ENCODE assay signal across 1 cellular context in the genomic region with DNA sequence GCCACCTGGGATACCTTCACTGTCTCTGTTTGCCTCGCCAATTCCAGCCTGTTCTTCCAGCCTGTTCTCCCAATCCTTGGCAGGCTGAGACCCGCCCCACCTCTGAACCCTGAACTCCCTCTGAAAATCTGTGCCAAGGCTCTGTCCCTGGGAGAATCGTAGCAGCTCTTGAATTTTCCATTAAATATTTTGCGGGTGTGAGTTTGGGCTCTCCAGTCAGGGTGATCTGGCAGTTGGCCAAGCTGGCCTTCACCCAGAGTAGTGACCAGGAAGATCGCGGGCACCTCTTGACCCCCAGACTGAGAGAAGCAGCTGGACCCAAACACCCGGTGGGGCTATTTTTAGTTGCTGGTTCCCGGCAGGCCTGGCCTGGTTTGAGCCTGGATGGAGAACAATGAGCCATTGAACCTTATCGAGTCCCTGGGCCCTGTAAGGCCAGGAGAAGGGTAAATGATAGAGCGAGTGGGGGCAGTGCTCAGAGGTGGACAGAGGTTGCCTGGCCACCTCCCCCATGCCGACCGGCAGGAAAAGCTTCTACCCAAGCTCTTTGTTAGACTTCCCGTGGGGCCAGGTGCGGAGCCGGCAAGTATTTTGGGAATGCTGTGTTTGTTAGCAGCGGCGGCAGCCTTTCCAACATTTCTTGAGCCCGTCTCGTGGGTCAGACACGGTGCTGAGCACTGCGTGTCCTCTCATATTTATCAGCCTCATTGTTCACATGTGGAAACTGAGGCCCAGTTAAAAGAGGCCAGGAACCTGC.
TF ChIP-seq lines count a peak whose summit lies in the region.

No MANE protein-coding gene starts in this region.

TF ChIP-seq in HepG2, 621 proteins besides CTCF, POLR2A, EP300 and RAD21 (continued from another document):
- TF ChIP-seq, protein P1, sequence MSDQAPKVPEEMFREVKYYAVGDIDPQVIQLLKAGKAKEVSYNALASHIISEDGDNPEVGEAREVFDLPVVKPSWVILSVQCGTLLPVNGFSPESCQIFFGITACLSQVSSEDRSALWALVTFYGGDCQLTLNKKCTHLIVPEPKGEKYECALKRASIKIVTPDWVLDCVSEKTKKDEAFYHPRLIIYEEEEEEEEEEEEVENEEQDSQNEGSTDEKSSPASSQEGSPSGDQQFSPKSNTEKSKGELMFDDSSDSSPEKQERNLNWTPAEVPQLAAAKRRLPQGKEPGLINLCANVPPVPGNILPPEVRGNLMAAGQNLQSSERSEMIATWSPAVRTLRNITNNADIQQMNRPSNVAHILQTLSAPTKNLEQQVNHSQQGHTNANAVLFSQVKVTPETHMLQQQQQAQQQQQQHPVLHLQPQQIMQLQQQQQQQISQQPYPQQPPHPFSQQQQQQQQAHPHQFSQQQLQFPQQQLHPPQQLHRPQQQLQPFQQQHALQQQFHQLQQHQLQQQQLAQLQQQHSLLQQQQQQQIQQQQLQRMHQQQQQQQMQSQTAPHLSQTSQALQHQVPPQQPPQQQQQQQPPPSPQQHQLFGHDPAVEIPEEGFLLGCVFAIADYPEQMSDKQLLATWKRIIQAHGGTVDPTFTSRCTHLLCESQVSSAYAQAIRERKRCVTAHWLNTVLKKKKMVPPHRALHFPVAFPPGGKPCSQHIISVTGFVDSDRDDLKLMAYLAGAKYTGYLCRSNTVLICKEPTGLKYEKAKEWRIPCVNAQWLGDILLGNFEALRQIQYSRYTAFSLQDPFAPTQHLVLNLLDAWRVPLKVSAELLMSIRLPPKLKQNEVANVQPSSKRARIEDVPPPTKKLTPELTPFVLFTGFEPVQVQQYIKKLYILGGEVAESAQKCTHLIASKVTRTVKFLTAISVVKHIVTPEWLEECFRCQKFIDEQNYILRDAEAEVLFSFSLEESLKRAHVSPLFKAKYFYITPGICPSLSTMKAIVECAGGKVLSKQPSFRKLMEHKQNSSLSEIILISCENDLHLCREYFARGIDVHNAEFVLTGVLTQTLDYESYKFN (CRISPR knock-in tag; conservative IDR thresholded peaks at IDR 0.05): peak; percentile 93
- TF ChIP-seq, protein P2, sequence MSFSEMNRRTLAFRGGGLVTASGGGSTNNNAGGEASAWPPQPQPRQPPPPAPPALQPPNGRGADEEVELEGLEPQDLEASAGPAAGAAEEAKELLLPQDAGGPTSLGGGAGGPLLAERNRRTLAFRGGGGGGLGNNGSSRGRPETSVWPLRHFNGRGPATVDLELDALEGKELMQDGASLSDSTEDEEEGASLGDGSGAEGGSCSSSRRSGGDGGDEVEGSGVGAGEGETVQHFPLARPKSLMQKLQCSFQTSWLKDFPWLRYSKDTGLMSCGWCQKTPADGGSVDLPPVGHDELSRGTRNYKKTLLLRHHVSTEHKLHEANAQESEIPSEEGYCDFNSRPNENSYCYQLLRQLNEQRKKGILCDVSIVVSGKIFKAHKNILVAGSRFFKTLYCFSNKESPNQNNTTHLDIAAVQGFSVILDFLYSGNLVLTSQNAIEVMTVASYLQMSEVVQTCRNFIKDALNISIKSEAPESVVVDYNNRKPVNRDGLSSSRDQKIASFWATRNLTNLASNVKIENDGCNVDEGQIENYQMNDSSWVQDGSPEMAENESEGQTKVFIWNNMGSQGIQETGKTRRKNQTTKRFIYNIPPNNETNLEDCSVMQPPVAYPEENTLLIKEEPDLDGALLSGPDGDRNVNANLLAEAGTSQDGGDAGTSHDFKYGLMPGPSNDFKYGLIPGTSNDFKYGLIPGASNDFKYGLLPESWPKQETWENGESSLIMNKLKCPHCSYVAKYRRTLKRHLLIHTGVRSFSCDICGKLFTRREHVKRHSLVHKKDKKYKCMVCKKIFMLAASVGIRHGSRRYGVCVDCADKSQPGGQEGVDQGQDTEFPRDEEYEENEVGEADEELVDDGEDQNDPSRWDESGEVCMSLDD (CRISPR knock-in tag; IDR thresholded peaks at IDR 0.05; ENCODE audit: borderline replicate concordance): peak; percentile 51; the same call in 1 of the 2 replicates
- TF ChIP-seq HDAC2 (CRISPR knock-in tag; IDR thresholded peaks at IDR 0.05) (peak; percentile 85), ASH2L (IDR thresholded peaks at IDR 0.05; ENCODE audit: insufficient read length, low read depth, low read length) (peak; percentile 72), ZNF136 (CRISPR knock-in tag; IDR thresholded peaks at IDR 0.05; ENCODE audit: low read depth) (no peak; the same call in 1 of the 2 replicates), ZNF543 (CRISPR knock-in tag; IDR thresholded peaks at IDR 0.05) (peak; percentile 71; the same call in 1 of the 2 replicates), KDM2A (CRISPR knock-in tag; IDR thresholded peaks at IDR 0.05; ENCODE audit: borderline replicate concordance, low read depth) (peak; percentile 65), ISL2 (CRISPR knock-in tag; IDR thresholded peaks at IDR 0.05) (peak; percentile 82), MIXL1 (CRISPR knock-in tag; IDR thresholded peaks at IDR 0.05) (peak; percentile 37; the same call in 1 of the 2 replicates), ERF (CRISPR knock-in tag; IDR thresholded peaks at IDR 0.05) (peak; percentile 85; the same call in 1 of the 2 replicates), ZNF737 (CRISPR knock-in tag; IDR thresholded peaks at IDR 0.05; ENCODE audit: borderline replicate concordance) (no peak), TRIM24 (CRISPR knock-in tag; IDR thresholded peaks at IDR 0.05) (no peak), SMC3 (IDR thresholded peaks at IDR 0.05; ENCODE audit: low read length) (no peak)
- TF ChIP-seq, protein P3, sequence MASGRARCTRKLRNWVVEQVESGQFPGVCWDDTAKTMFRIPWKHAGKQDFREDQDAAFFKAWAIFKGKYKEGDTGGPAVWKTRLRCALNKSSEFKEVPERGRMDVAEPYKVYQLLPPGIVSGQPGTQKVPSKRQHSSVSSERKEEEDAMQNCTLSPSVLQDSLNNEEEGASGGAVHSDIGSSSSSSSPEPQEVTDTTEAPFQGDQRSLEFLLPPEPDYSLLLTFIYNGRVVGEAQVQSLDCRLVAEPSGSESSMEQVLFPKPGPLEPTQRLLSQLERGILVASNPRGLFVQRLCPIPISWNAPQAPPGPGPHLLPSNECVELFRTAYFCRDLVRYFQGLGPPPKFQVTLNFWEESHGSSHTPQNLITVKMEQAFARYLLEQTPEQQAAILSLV (CRISPR knock-in tag; IDR thresholded peaks at IDR 0.05; ENCODE audit: borderline replicate concordance): peak; percentile 46; the same call in 1 of the 2 replicates
- TF ChIP-seq, protein P4, sequence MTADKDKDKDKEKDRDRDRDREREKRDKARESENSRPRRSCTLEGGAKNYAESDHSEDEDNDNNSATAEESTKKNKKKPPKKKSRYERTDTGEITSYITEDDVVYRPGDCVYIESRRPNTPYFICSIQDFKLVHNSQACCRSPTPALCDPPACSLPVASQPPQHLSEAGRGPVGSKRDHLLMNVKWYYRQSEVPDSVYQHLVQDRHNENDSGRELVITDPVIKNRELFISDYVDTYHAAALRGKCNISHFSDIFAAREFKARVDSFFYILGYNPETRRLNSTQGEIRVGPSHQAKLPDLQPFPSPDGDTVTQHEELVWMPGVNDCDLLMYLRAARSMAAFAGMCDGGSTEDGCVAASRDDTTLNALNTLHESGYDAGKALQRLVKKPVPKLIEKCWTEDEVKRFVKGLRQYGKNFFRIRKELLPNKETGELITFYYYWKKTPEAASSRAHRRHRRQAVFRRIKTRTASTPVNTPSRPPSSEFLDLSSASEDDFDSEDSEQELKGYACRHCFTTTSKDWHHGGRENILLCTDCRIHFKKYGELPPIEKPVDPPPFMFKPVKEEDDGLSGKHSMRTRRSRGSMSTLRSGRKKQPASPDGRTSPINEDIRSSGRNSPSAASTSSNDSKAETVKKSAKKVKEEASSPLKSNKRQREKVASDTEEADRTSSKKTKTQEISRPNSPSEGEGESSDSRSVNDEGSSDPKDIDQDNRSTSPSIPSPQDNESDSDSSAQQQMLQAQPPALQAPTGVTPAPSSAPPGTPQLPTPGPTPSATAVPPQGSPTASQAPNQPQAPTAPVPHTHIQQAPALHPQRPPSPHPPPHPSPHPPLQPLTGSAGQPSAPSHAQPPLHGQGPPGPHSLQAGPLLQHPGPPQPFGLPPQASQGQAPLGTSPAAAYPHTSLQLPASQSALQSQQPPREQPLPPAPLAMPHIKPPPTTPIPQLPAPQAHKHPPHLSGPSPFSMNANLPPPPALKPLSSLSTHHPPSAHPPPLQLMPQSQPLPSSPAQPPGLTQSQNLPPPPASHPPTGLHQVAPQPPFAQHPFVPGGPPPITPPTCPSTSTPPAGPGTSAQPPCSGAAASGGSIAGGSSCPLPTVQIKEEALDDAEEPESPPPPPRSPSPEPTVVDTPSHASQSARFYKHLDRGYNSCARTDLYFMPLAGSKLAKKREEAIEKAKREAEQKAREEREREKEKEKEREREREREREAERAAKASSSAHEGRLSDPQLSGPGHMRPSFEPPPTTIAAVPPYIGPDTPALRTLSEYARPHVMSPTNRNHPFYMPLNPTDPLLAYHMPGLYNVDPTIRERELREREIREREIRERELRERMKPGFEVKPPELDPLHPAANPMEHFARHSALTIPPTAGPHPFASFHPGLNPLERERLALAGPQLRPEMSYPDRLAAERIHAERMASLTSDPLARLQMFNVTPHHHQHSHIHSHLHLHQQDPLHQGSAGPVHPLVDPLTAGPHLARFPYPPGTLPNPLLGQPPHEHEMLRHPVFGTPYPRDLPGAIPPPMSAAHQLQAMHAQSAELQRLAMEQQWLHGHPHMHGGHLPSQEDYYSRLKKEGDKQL (CRISPR knock-in tag; IDR thresholded peaks at IDR 0.05; ENCODE audit: low read depth): peak; percentile 61; the same call in 1 of the 2 replicates
- TF ChIP-seq, protein P5, sequence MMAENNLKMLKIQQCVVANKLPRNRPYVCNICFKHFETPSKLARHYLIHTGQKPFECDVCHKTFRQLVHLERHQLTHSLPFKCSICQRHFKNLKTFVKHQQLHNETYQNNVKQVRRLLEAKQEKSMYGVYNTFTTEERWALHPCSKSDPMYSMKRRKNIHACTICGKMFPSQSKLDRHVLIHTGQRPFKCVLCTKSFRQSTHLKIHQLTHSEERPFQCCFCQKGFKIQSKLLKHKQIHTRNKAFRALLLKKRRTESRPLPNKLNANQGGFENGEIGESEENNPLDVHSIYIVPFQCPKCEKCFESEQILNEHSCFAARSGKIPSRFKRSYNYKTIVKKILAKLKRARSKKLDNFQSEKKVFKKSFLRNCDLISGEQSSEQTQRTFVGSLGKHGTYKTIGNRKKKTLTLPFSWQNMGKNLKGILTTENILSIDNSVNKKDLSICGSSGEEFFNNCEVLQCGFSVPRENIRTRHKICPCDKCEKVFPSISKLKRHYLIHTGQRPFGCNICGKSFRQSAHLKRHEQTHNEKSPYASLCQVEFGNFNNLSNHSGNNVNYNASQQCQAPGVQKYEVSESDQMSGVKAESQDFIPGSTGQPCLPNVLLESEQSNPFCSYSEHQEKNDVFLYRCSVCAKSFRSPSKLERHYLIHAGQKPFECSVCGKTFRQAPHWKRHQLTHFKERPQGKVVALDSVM (CRISPR knock-in tag; IDR thresholded peaks at IDR 0.05): peak; percentile 48
- TF ChIP-seq, protein P6, sequence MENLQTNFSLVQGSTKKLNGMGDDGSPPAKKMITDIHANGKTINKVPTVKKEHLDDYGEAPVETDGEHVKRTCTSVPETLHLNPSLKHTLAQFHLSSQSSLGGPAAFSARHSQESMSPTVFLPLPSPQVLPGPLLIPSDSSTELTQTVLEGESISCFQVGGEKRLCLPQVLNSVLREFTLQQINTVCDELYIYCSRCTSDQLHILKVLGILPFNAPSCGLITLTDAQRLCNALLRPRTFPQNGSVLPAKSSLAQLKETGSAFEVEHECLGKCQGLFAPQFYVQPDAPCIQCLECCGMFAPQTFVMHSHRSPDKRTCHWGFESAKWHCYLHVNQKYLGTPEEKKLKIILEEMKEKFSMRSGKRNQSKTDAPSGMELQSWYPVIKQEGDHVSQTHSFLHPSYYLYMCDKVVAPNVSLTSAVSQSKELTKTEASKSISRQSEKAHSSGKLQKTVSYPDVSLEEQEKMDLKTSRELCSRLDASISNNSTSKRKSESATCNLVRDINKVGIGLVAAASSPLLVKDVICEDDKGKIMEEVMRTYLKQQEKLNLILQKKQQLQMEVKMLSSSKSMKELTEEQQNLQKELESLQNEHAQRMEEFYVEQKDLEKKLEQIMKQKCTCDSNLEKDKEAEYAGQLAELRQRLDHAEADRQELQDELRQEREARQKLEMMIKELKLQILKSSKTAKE (CRISPR knock-in tag; IDR thresholded peaks at IDR 0.05; ENCODE audit: borderline replicate concordance): peak; percentile 94; the same call in 1 of the 2 replicates
